15 cellular contexts compared by ENCODE assay signal in genomic region chr17:27741971-27742370, GRCh38. TPM values are rescaled to one million over a fixed set of nuclear protein-coding genes. Genes with fewer than 3 reads are reported as not detected.
A peak's percentile ranks its signal among the peaks of the same experiment; 100 is the strongest.
DNase-seq lines count a peak whose midpoint lies in the region; ATAC-seq, FAIRE-seq and TF ChIP-seq lines count a peak whose summit lies in the region.
"Had no signal": no experiment of that assay in that cellular context is flagged by ENCODE, and none has a peak within 500 bp of the region (broad histone marks: within the 10 kb centered on the region; RNA-seq: fewer than 3 reads in every experiment).

No MANE protein-coding gene starts in this region.

- no peak overlapping the region for H2BK15ac ChIP-seq in H1 (ENCODE audit: low read length)
- H2BK15ac ChIP-seq in mesenchymal stem cell (ENCODE audit: low read depth, poor library complexity, severe bottlenecking) = no peak overlapping the region

- no peaks in the 10 kb centered on the region for H3K4me1 ChIP-seq in liver (ENCODE audit: control insufficient read depth in 4 of 4, insufficient read depth in 4 of 4, low read length in 3 of 4)
- no peaks in the 10 kb centered on the region for H3K4me1 ChIP-seq in right lobe of liver
- no peaks in the 10 kb centered on the region for H3K4me1 ChIP-seq in H1 (replicated peaks in 1 of 4; ENCODE audit: control insufficient read depth in 3 of 4, insufficient read depth in 4 of 4, low read length in 3 of 4)
- H3K4me1 ChIP-seq in mesenchymal stem cell (ENCODE audit: control insufficient read depth, insufficient read depth, low read depth, low read length) = no peaks in the 10 kb centered on the region
- H3K4me1 ChIP-seq in heart left ventricle = peaks cover 0 to 13% (median 0%) of the 10 kb centered on the region in 12 donors
- H3K4me1 ChIP-seq: Caco-2 had no signal

- no peak overlapping the region for H4K5ac ChIP-seq in H1 (ENCODE audit: insufficient read length, low read depth, low read length)

- POLR2A ChIA-PET in H1 (lab: Charles Lee; ENCODE audit: partially characterized antibody) = no interaction called here

- H3K9me3 ChIP-seq in liver (ENCODE audit: control insufficient read depth in 4 of 4, low read length in 3 of 4) (no peaks in the 10 kb centered on the region), right lobe of liver (no peaks in the 10 kb centered on the region), H1 (ENCODE audit: insufficient read depth in 2 of 2, low read depth in 1 of 2, low read length in 1 of 2) (no peaks in the 10 kb centered on the region), mesenchymal stem cell (ENCODE audit: control insufficient read depth, low read length) (no peaks in the 10 kb centered on the region), heart left ventricle (no peaks in the 10 kb centered on the region)
- H3K9me3 ChIP-seq: BLaER1, Caco-2 had no signal

- H2AFZ ChIP-seq in H1 (ENCODE audit: low read length) (0 out of 2 replicates have a peak overlapping the region, but pooled peaks have one; percentile 39), mesenchymal stem cell (ENCODE audit: low read depth, low read length) (no peak overlapping the region)

- WGBS in liver = 92% methylated on average over 2 of the region's 2 CpGs
- 76% methylated on average over 2 of the region's 2 CpGs for WGBS in right lobe of liver (ENCODE audit: insufficient coverage, low coverage, low lambda C conversion rate, missing lambda C conversion rate)
- WGBS in H1 (ENCODE audit: extremely low coverage in 1 of 2, insufficient coverage in 1 of 2, insufficient read length in 1 of 2, insufficient replicate concordance in 2 of 2, low coverage in 1 of 2, low lambda C conversion rate in 2 of 2, missing lambda C conversion rate in 1 of 2), 2 experiments = 94% methylated on average over 2 of the region's 2 CpGs; no CpG with 5 or more reads in 1 of the 2 experiments
- 78% methylated on average over 2 of the region's 2 CpGs for WGBS in mesenchymal stem cell
- WGBS in heart left ventricle, 4 donors = 86 to 93% (median 90%) methylated on average over 2 of the region's 2 CpGs

- H3K4me3 ChIP-seq in liver (ENCODE audit: low read depth in 1 of 3, low read length in 3 of 3) (no peak overlapping the region), right lobe of liver (no peak overlapping the region), H1 (ENCODE audit: extremely low read depth in 1 of 4, insufficient read depth in 2 of 4, low read depth in 3 of 4, low read length in 4 of 4) (no peak overlapping the region), mesenchymal stem cell (ENCODE audit: insufficient read depth in 1 of 2, low read depth in 1 of 2, low read length in 2 of 2) (peak overlapping the region in 1 of 2 experiments; percentile 54), heart left ventricle (no peak overlapping the region)
- H3K4me3 ChIP-seq: BLaER1 had no signal

- CTCF ChIA-PET in H1 (lab: Charles Lee; ENCODE audit: partially characterized antibody) = interaction anchor here (0.6 to 9.1 kb wide), 9 partner anchors 13 to 361 kb away, joined by 3 to 66 read pairs (median 4); no protein-coding TSS in a partner anchor

- H3K18ac ChIP-seq in H1 (ENCODE audit: extremely low read depth, low read length) = no peak overlapping the region
- no peak overlapping the region for H3K18ac ChIP-seq in mesenchymal stem cell (ENCODE audit: low read depth in 1 of 2, low read length in 2 of 2)

- H2BK20ac ChIP-seq in H1 (ENCODE audit: low read length) = no peak overlapping the region

- no peak overlapping the region for H3K56ac ChIP-seq in H1 (replicated peaks; ENCODE audit: insufficient read length, low read depth, low read length)

- no peak for TF ChIP-seq EP300 in H1 (IDR thresholded peaks at IDR 0.05; ENCODE audit: borderline replicate concordance in 1 of 2, low read depth in 2 of 2, low read length in 2 of 2)

- ATAC-seq in right lobe of liver (no peak), heart left ventricle (no peak), left cardiac atrium (no peak)
- ATAC-seq: HCT116 had no signal

- H3K36me3 ChIP-seq in liver (ENCODE audit: control insufficient read depth in 4 of 4, insufficient read depth in 3 of 4, low read depth in 1 of 4, low read length in 3 of 4) (no peaks in the 10 kb centered on the region), right lobe of liver (no peaks in the 10 kb centered on the region), H1 (ENCODE audit: control insufficient read depth in 2 of 4, insufficient read depth in 4 of 4, low read length in 3 of 4) (no peaks in the 10 kb centered on the region), mesenchymal stem cell (ENCODE audit: control insufficient read depth in 1 of 2, insufficient read depth in 2 of 2, low read depth in 1 of 2, low read length in 2 of 2) (no peaks in the 10 kb centered on the region), heart left ventricle (no peaks in the 10 kb centered on the region)
- H3K36me3 ChIP-seq: BLaER1 had no signal

- H3K23me2 ChIP-seq in H1 (ENCODE audit: low read depth, low read length) = no peaks in the 10 kb centered on the region

- H4K20me1 ChIP-seq in H1 (replicated peaks in 1 of 2; ENCODE audit: control insufficient read depth in 1 of 2, insufficient read depth in 2 of 2, low read length in 2 of 2) = no peaks in the 10 kb centered on the region
- H4K20me1 ChIP-seq: BLaER1 had no signal

- no peak for TF ChIP-seq RAD21 in liver (IDR thresholded peaks at IDR 0.05)
- no peak for TF ChIP-seq RAD21 in H1 (IDR thresholded peaks at IDR 0.05 in 1 of 2, conservative IDR thresholded peaks at IDR 0.05 in 1 of 2; ENCODE audit: low read depth in 2 of 2, low read length in 2 of 2)

- H3K4me2 ChIP-seq in H1 (ENCODE audit: insufficient read depth in 1 of 2, low read depth in 2 of 2, low read length in 2 of 2) (no peak overlapping the region), mesenchymal stem cell (ENCODE audit: low read length, poor library complexity, severe bottlenecking) (no peak overlapping the region)
- H3K4me2 ChIP-seq: BLaER1 had no signal

- H3K27me3 ChIP-seq in liver (ENCODE audit: control insufficient read depth in 4 of 4, insufficient read depth in 4 of 4, low read length in 3 of 4) (no peaks in the 10 kb centered on the region), right lobe of liver (no peaks in the 10 kb centered on the region), H1 (replicated peaks in 1 of 4; ENCODE audit: control insufficient read depth in 3 of 4, extremely low read depth in 1 of 4, insufficient read depth in 3 of 4, low read length in 3 of 4) (no peaks in the 10 kb centered on the region; a peak in 1 of 7 replicates), mesenchymal stem cell (ENCODE audit: control insufficient read depth in 1 of 2, insufficient read depth in 1 of 2, low read length in 2 of 2) (peaks cover 0 to 5% of the 10 kb centered on the region in 2 experiments), heart left ventricle (no peaks in the 10 kb centered on the region)
- H3K27me3 ChIP-seq: BLaER1 had no signal

- H3K79me1 ChIP-seq in H1 (ENCODE audit: low read depth, low read length) (no peaks in the 10 kb centered on the region), mesenchymal stem cell (replicated peaks; ENCODE audit: low read length, poor library complexity, severe bottlenecking) (no peaks in the 10 kb centered on the region)

- H3K79me2 ChIP-seq in H1 (ENCODE audit: control insufficient read depth in 1 of 2, insufficient read depth in 2 of 2, low read length in 2 of 2) = no peaks in the 10 kb centered on the region

- no peak for TF ChIP-seq POLR2A in right lobe of liver (IDR thresholded peaks at IDR 0.05)
- no peak for TF ChIP-seq POLR2A in H1 (IDR thresholded peaks at IDR 0.05; ENCODE audit: control extremely low read depth in 1 of 2, low read depth in 2 of 2, low read length in 2 of 2)
- no peak for TF ChIP-seq POLR2A in heart left ventricle (IDR thresholded peaks at IDR 0.05)

- H3K27ac ChIP-seq in liver (ENCODE audit: low read depth in 1 of 2, low read length in 2 of 2) (no peak overlapping the region), right lobe of liver (no peak overlapping the region), H1 (ENCODE audit: low read depth, low read length) (no peak overlapping the region), mesenchymal stem cell (ENCODE audit: low read length, poor library complexity, severe bottlenecking) (no peak overlapping the region), heart left ventricle (no peak overlapping the region)
- H3K27ac ChIP-seq: 22Rv1, BLaER1 had no signal

- H2BK5ac ChIP-seq in H1 (ENCODE audit: low read depth, low read length) (no peak overlapping the region), mesenchymal stem cell (ENCODE audit: low read depth, low read length, poor library complexity, severe bottlenecking) (no peak overlapping the region)

- TF ChIP-seq CTCF in liver (IDR thresholded peaks at IDR 0.05; ENCODE audit: low read depth, low read length, missing input control) (no peak), right lobe of liver (IDR thresholded peaks at IDR 0.05) (no peak), H1 (IDR thresholded peaks at IDR 0.05; ENCODE audit: control extremely low read depth in 1 of 3, insufficient read depth in 1 of 3, low read depth in 1 of 3, low read length in 3 of 3) (no peak), heart left ventricle (IDR thresholded peaks at IDR 0.05) (no peak)

- H3K4ac ChIP-seq in H1 (replicated peaks; ENCODE audit: insufficient read length, low read depth, low read length) (no peak overlapping the region), mesenchymal stem cell (ENCODE audit: low read depth in 1 of 2, low read length in 2 of 2) (no peak overlapping the region)

- H3K14ac ChIP-seq in H1 (ENCODE audit: insufficient read length) (no peak overlapping the region), mesenchymal stem cell (ENCODE audit: low read length in 2 of 2) (no peak overlapping the region)

- H4K8ac ChIP-seq in H1 (ENCODE audit: extremely low read depth, insufficient read depth, low read length) (no peak overlapping the region), mesenchymal stem cell (ENCODE audit: low read length) (no peak overlapping the region)

- no peak overlapping the region for H2AK5ac ChIP-seq in H1 (ENCODE audit: low read depth, low read length)
- no peak overlapping the region for H2AK5ac ChIP-seq in mesenchymal stem cell (ENCODE audit: low read length, severe bottlenecking)

- no peak overlapping the region for H2BK120ac ChIP-seq in H1 (replicated peaks; ENCODE audit: low read depth, low read length)
- no peak overlapping the region for H2BK120ac ChIP-seq in mesenchymal stem cell (ENCODE audit: low read depth, low read length)

- DNase-seq in right lobe of liver (no peak), H1 (ENCODE audit: low read depth in 1 of 2, low spot score in 2 of 2) (peak in 1 of 2 experiments; percentile 20), mesenchymal stem cell (no peak), heart left ventricle (no peak), left cardiac atrium (no peak)
- DNase-seq in activated CD8-positive, alpha-beta memory T cell treated with anti-CD3 and anti-CD28 coated beads for 24 hours = no peak
- DNase-seq: AML-193; CD8-positive, alpha-beta memory T cell; GF-D8 had no signal

- FAIRE-seq in H1 (lab: Jason Lieb, UNC) = no peak
- FAIRE-seq: GM19239 had no signal

- intact Hi-C loops in right lobe of liver (cut with DNase I) = no loop called here
- intact Hi-C loops in heart left ventricle (cut with DNase I) = no loop called here
- intact Hi-C loops in left cardiac atrium (cut with DNase I) = no loop called here

- H3K9ac ChIP-seq in liver (ENCODE audit: low read depth in 1 of 2, low read length in 2 of 2) = no peak overlapping the region
- no peak overlapping the region for H3K9ac ChIP-seq in H1 (replicated peaks in 1 of 4; ENCODE audit: extremely low read depth in 1 of 4, low read depth in 3 of 4, low read length in 3 of 4)
- H3K9ac ChIP-seq in mesenchymal stem cell (ENCODE audit: low read length) = peak overlapping the region; percentile 59
- H3K9ac ChIP-seq: BLaER1 had no signal

- H4K91ac ChIP-seq in H1 (replicated peaks; ENCODE audit: insufficient read length, low read length) (no peak overlapping the region), mesenchymal stem cell (ENCODE audit: low read length) (no peak overlapping the region)

- H2BK12ac ChIP-seq in H1 (ENCODE audit: low read depth, low read length) (no peak overlapping the region), mesenchymal stem cell (ENCODE audit: low read length in 2 of 2) (no peak overlapping the region)

- H3K23ac ChIP-seq in H1 (ENCODE audit: insufficient read length) = no peak overlapping the region
- H3K23ac ChIP-seq in mesenchymal stem cell (ENCODE audit: low read length in 2 of 2) = no peak overlapping the region

RNA-seq across cellular contexts. Expression of gene NOS2, which starts 58.4 kb away (rescaled TPM):
- under 1 TPM in 1 of 2 donors, not detected in 1; under 0.01 TPM for total RNA-seq in liver
- polyA plus RNA-seq in liver = under 1 TPM in 1 of 2 donors, not detected in 1; 0.01 TPM
- under 1 TPM in 2 of 6 experiments, not detected in 4; 0.07 to 0.09 TPM for total RNA-seq in right lobe of liver
- 1.8 and 1.9 TPM in 2 replicates for total RNA-seq in H1 (2021; fragmentation: NEBNext Ultra II Directional; extraction: Animal tissue kit (Norgen Biotek cat#: 25700))
- 1.0 and 1.6 TPM in 2 replicates for polyA plus RNA-seq in H1 (2011; rRNA removed)
- 0.83 TPM for polyA plus RNA-seq in H1 (2011; cell fraction: cytosol; rRNA removed)
- 1.8 TPM for polyA plus RNA-seq in H1 (2011; cell fraction: nucleus; rRNA removed)
- 0.77 to 1.4 TPM (median 1.2 TPM) in 4 replicates for polyA plus RNA-seq in H1 (2012, experiment 1 of 2)
- polyA plus RNA-seq in H1 (2012, experiment 2 of 2) = 0.79 TPM
- polyA plus RNA-seq in H1 (2013, experiment 1 of 2) = 0.89 TPM
- 0.81 TPM for polyA plus RNA-seq in H1 (2013, experiment 2 of 2)
- polyA minus RNA-seq in H1 (2011; rRNA and poly(A)+ RNA removed) = 1.1 TPM in 2 replicates
- polyA minus RNA-seq in H1 (2011; cell fraction: cytosol; rRNA and poly(A)+ RNA removed) = 0.37 TPM
- 1.00 TPM for polyA minus RNA-seq in H1 (2011; cell fraction: nucleus; rRNA and poly(A)+ RNA removed)
- not detected for polyA plus RNA-seq in mesenchymal stem cell (2013, experiment 1 of 2)
- polyA plus RNA-seq in mesenchymal stem cell (2013, experiment 2 of 2) = not detected
- total RNA-seq in heart left ventricle = 1 to 10 TPM in 1 of 9 donors, under 1 TPM in 8; 0.07 to 2.2 (median 0.20) TPM
- under 1 TPM in 1 of 2 donors, not detected in 1; 0.10 TPM for polyA plus RNA-seq in heart left ventricle
- total RNA-seq in left cardiac atrium = under 1 TPM in 1 of 2 donors, not detected in 1; 0.05 TPM
- polyA plus RNA-seq: CD8-positive, alpha-beta memory T cell had no signal
